In genomic region chr2:54708584-54709340, GRCh38 we compare ENCODE assay signal across 8 cellular contexts. TPM values are rescaled to one million over a fixed set of nuclear protein-coding genes. Genes with fewer than 3 reads are reported as not detected.
DNase-seq lines count a peak whose midpoint lies in the region; ATAC-seq and TF ChIP-seq lines count a peak whose summit lies in the region.

No MANE protein-coding gene starts in this region.

- H3K36me3 Mint-ChIP-seq in activated CD4-positive, alpha-beta T cell treated with anti-CD3 and anti-CD28 coated beads, Interleukin-2, amount 10 ng/mL, durations not matched to agents 24 days and 14 days (ENCODE audit: low read depth), result peaks cover 1% of the 10 kb centered on the region
- H3K36me3 Mint-ChIP-seq in activated B cell treated with CpG ODN at 0.5 μM for 24 hours (ENCODE audit: low read depth) (no peaks in the 10 kb centered on the region), mesothelial cell of epicardium (no peaks in the 10 kb centered on the region)

- POLR2A ChIA-PET in activated B cell treated with CpG ODN at 0.5 μM for 24 hours (lab: Charles Lee), result interaction anchor here (1.1 to 1.8 kb wide), 3 partner anchors 15 to 17 kb away, joined by 3 to 6 read pairs (median 5); partner anchors contain the start of gene EML6

- TF ChIP-seq CTCF in activated B cell treated with CpG ODN at 0.5 μM for 24 hours (IDR thresholded peaks at IDR 0.05) (no peak), mesothelial cell of epicardium (IDR thresholded peaks at IDR 0.05; ENCODE audit: unreplicated experiment) (no peak)

- peaks cover 55% of the 10 kb centered on the region for H3K27me3 Mint-ChIP-seq in activated CD4-positive, alpha-beta T cell treated with anti-CD3 and anti-CD28 coated beads, Interleukin-2, amount 10 ng/mL, durations not matched to agents 24 days and 14 days
- H3K27me3 Mint-ChIP-seq in activated B cell treated with CpG ODN at 0.5 μM for 24 hours, result peaks cover 8% of the 10 kb centered on the region
- H3K27me3 Mint-ChIP-seq in mesothelial cell of epicardium (ENCODE audit: low read depth), result peaks cover 2% of the 10 kb centered on the region

- DNase-seq in activated CD4-positive, alpha-beta T cell treated with anti-CD3 and anti-CD28 coated beads, Interleukin-2, amount 10 ng/mL, durations not matched to agents 24 days and 14 days, result no peak
- no peak for DNase-seq in activated CD4-positive, alpha-beta T cell treated with anti-CD3 and anti-CD28 coated beads for 1 hour
- DNase-seq in activated B cell treated with CpG ODN at 0.5 μM for 24 hours (peak; percentile 32), head of caudate nucleus (peak in 23 of 42 donors; percentile 12 to 69 (median 35)), retina (peak; percentile 91), mesothelial cell of epicardium (ENCODE audit: low spot score in 2 of 2, unreplicated experiment in 2 of 2) (no peak)
- no peak for DNase-seq in effector CD8-positive, alpha-beta T cell (lab: John Stamatoyannopoulos, UW)

- H3K4me1 Mint-ChIP-seq in activated CD4-positive, alpha-beta T cell treated with anti-CD3 and anti-CD28 coated beads, Interleukin-2, amount 10 ng/mL, durations not matched to agents 24 days and 14 days, result no peaks in the 10 kb centered on the region
- H3K4me1 Mint-ChIP-seq in activated B cell treated with CpG ODN at 0.5 μM for 24 hours, result peaks cover 6% of the 10 kb centered on the region
- peaks cover 2% of the 10 kb centered on the region for H3K4me1 Mint-ChIP-seq in mesothelial cell of epicardium

- CTCF ChIA-PET in activated B cell treated with CpG ODN at 0.5 μM for 24 hours (lab: Charles Lee), result interaction anchor here (1.0 to 7.9 kb wide), 5 partner anchors 43 to 603 kb away, joined by 3 to 130 read pairs (median 69); no protein-coding TSS in a partner anchor

- no peaks in the 10 kb centered on the region for H3K9me3 Mint-ChIP-seq in activated CD4-positive, alpha-beta T cell treated with anti-CD3 and anti-CD28 coated beads, Interleukin-2, amount 10 ng/mL, durations not matched to agents 24 days and 14 days
- no peaks in the 10 kb centered on the region for H3K9me3 Mint-ChIP-seq in activated B cell treated with CpG ODN at 0.5 μM for 24 hours
- no peaks in the 10 kb centered on the region for H3K9me3 Mint-ChIP-seq in mesothelial cell of epicardium

- H3K4me3 Mint-ChIP-seq in activated CD4-positive, alpha-beta T cell treated with anti-CD3 and anti-CD28 coated beads, Interleukin-2, amount 10 ng/mL, durations not matched to agents 24 days and 14 days, result peak overlapping the region; percentile 50
- H3K4me3 Mint-ChIP-seq in activated B cell treated with CpG ODN at 0.5 μM for 24 hours (peak overlapping the region; percentile 75), mesothelial cell of epicardium (no peak overlapping the region)

- ATAC-seq in activated B cell treated with CpG ODN at 0.5 μM for 24 hours (ENCODE audit: low read depth) (peak; percentile 61), GM18498 (IDR thresholded peaks at IDR 0.05; ENCODE audit: unreplicated experiment) (no peak)

- intact Hi-C loops in activated CD4-positive, alpha-beta T cell treated with anti-CD3 and anti-CD28 coated beads, Interleukin-2, amount 10 ng/mL, durations not matched to agents 24 days and 14 days (cut with micrococcal nuclease), result no loop called here
- intact Hi-C loops in activated B cell treated with CpG ODN at 0.5 μM for 24 hours (cut with micrococcal nuclease), result loop anchor here (1.0 to 10.0 kb wide), 6 partner anchors 15 to 1284 kb away; partner anchors contain the start of gene EML6
- intact Hi-C loops in head of caudate nucleus (cut with DNase I), result loop anchor here (10.0 kb wide), 1 partner anchor 594 kb away; the partner anchor contains the start of gene ACYP2

- H3K27ac Mint-ChIP-seq in activated CD4-positive, alpha-beta T cell treated with anti-CD3 and anti-CD28 coated beads, Interleukin-2, amount 10 ng/mL, durations not matched to agents 24 days and 14 days, result no peak overlapping the region
- no peak overlapping the region for H3K27ac Mint-ChIP-seq in activated B cell treated with CpG ODN at 0.5 μM for 24 hours
- no peak overlapping the region for H3K27ac Mint-ChIP-seq in mesothelial cell of epicardium

RNA-seq across cellular contexts. Expression of gene EML6, which starts 14.7 kb away (rescaled TPM):
- total RNA-seq in activated CD4-positive, alpha-beta T cell treated with anti-CD3 and anti-CD28 coated beads, Interleukin-2, amount 10 ng/mL, durations not matched to agents 24 days and 14 days, result 0.77 and 0.83 TPM in 2 replicates
- 25.3 and 31.5 TPM in 2 replicates for total RNA-seq in activated B cell treated with CpG ODN at 0.5 μM for 24 hours
- total RNA-seq in mesothelial cell of epicardium, result 0.93 to 2.3 TPM (median 2.1 TPM) in 3 replicates

Comparison
In these comparisons a context has a peak if more than half of its experiments do, and no peak if none do; other contexts are left out.
1. DNase-seq: peak in activated B cell treated with CpG ODN at 0.5 μM for 24 hours (single experiment), head of caudate nucleus (23 of 42) and retina (single experiment); none in activated CD4-positive, alpha-beta T cell treated with anti-CD3 and anti-CD28 coated beads, Interleukin-2, amount 10 ng/mL, durations not matched to agents 24 days and 14 days (single experiment), activated CD4-positive, alpha-beta T cell treated with anti-CD3 and anti-CD28 coated beads for 1 hour (single experiment), mesothelial cell of epicardium (0 of 2) and effector CD8-positive, alpha-beta T cell (single experiment).